In genomic region chr17:31281061-31281460, GRCh38 we compare ENCODE assay signal across 9 cellular contexts. TPM values are rescaled to one million over a fixed set of nuclear protein-coding genes. Genes with fewer than 3 reads are reported as not detected.
"Had no signal": no experiment of that assay in that cellular context is flagged by ENCODE, and none has a peak within 500 bp of the region (broad histone marks: within the 10 kb centered on the region; RNA-seq: fewer than 3 reads in every experiment).

No MANE protein-coding gene starts in this region.

- ATAC-seq: HepG2 had no signal

- DNase-seq: GOT3, H9, HCEC 1CT, Karpas-422, KBM-7 had no signal

- H3K27ac ChIP-seq: HL-60, KMS-11 had no signal

RNA-seq across cellular contexts. Expression of gene OMG, which starts 16.0 kb away (rescaled TPM):
- total RNA-seq: H9, HepG2 had no signal
- polyA plus RNA-seq: HepG2, IgD-negative memory B cell had no signal

RNA-seq across cellular contexts. Expression of gene EVI2B, which starts 32.8 kb away (rescaled TPM):
- total RNA-seq: H9, HepG2 had no signal
- polyA plus RNA-seq: HepG2 had no signal

RNA-seq across cellular contexts. Expression of gene EVI2A, which starts 40.4 kb away (rescaled TPM):
- total RNA-seq: H9, HepG2 had no signal
- polyA plus RNA-seq: HepG2 had no signal
